30 cellular contexts compared by ENCODE assay signal in the genomic region with DNA sequence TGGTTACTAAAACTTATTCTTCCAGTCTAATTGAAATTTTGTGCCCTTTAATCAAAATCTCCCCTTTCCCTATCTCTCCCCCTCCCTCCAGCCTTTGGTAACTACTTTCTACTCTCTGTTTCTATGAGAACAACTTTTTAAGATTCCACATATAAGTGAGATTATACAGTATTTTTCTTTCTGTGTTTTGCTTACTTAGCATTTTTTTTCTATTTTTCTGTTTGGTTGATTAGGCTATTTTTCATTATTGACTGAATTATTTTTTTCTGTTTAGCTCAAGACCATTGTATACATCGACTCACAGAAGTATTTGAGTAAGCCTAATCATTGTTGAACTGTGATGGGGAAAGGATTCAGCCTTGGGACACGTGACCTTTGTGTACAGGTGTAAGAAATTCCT.
"Had no signal": no experiment of that assay in that cellular context is flagged by ENCODE, and none has a peak within 500 bp of the region (broad histone marks: within the 10 kb centered on the region; RNA-seq: fewer than 3 reads in every experiment).

No MANE protein-coding gene starts in this region.

- H3K79me2 ChIP-seq: hepatocyte had no signal

- H3K4me1 Mint-ChIP-seq: endodermal cell, immature natural killer cell, naive B cell had no signal

- ATAC-seq: effector memory CD8-positive, alpha-beta T cell; esophagus mucosa; gastrocnemius medialis; heart right ventricle; left cardiac atrium; left lung; left ventricle myocardium superior; lower lobe of right lung; mucosa of descending colon had no signal

- H3K27ac ChIP-seq: colonic mucosa, epithelial cell of prostate, esophagus squamous epithelium, gastrocnemius medialis, heart right ventricle, hepatocyte, left lung, lower lobe of right lung had no signal

- H3K4me3 Mint-ChIP-seq: dendritic cell treated with granulocyte-macrophage colony-stimulating factor and Interleukin-4, amounts not matched to agents 40 ng/mL and 50 ng/mL, for 4 days; effector memory CD8-positive, alpha-beta T cell; endodermal cell; immature natural killer cell; mesothelial cell of epicardium had no signal

- H3K9me3 ChIP-seq: colonic mucosa, esophagus squamous epithelium, gastrocnemius medialis, left lung, lower lobe of right lung, mucosa of descending colon had no signal

- H3K27ac Mint-ChIP-seq: dendritic cell treated with granulocyte-macrophage colony-stimulating factor and Interleukin-4, amounts not matched to agents 40 ng/mL and 50 ng/mL, for 4 days; effector memory CD8-positive, alpha-beta T cell; endodermal cell; immature natural killer cell; mesothelial cell of epicardium; naive B cell had no signal

- FAIRE-seq: endometrium, islet of Langerhans, keratinocyte had no signal

- H3K4me3 ChIP-seq: colonic mucosa, esophagus squamous epithelium, gastrocnemius medialis, heart right ventricle, hepatocyte, left lung, lower lobe of right lung, mucosa of descending colon had no signal

- H3K36me3 Mint-ChIP-seq: immature natural killer cell, naive B cell had no signal

- H3K27me3 ChIP-seq: colonic mucosa, esophagus squamous epithelium, hepatocyte, left lung had no signal

- H3K27me3 Mint-ChIP-seq: dendritic cell treated with granulocyte-macrophage colony-stimulating factor and Interleukin-4, amounts not matched to agents 40 ng/mL and 50 ng/mL, for 4 days; effector memory CD8-positive, alpha-beta T cell had no signal

- DNase-seq: colonic mucosa; cortex of kidney; effector CD8-positive, alpha-beta T cell; effector memory CD8-positive, alpha-beta T cell; endodermal cell; erythroblast; esophagus squamous epithelium; foreskin fibroblast; foreskin melanocyte; gastrocnemius medialis; glutamatergic neuron; head of caudate nucleus; heart right ventricle; hypothalamus; immature natural killer cell; left cardiac atrium; left lung; left ventricle myocardium superior; lower lobe of right lung; mesenchymal stem cell; mucosa of descending colon; naive B cell had no signal

- H2AFZ ChIP-seq: hepatocyte had no signal

- H3K4me2 ChIP-seq: hepatocyte had no signal

- H3K9me3 Mint-ChIP-seq: dendritic cell treated with granulocyte-macrophage colony-stimulating factor and Interleukin-4, amounts not matched to agents 40 ng/mL and 50 ng/mL, for 4 days; effector memory CD8-positive, alpha-beta T cell; immature natural killer cell had no signal

- H3K4me1 ChIP-seq: colonic mucosa, esophagus squamous epithelium, gastrocnemius medialis, heart right ventricle, left lung, lower lobe of right lung had no signal

- H3K36me3 ChIP-seq: colonic mucosa, esophagus squamous epithelium, gastrocnemius medialis, heart right ventricle, left lung, lower lobe of right lung had no signal
